ENCODE assay signal across 14 cellular contexts in the genomic region with DNA sequence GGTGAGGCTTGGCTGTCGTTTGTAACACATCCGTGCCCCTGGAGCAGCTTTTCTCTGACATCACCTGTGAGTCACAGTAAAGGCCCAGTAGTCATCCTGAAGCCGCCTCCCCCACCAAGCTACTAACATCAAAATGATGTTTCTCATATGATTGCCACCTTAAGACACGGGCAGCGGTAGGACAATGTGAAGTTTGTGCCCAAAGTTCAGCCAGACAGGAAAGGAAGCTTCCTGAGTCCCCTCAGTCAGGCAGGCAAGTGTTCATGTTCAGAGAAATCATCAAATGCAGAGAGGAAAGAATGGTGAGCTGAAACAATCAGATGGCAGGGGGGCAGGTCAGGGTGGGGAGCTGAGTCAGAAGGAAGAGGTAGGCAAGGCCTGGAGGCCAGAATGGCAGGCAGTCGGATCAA.
DNase-seq lines count a peak whose midpoint lies in the region; ATAC-seq and TF ChIP-seq lines count a peak whose summit lies in the region.
"Had no signal": no experiment of that assay in that cellular context is flagged by ENCODE, and none has a peak within 500 bp of the region (broad histone marks: within the 10 kb centered on the region; RNA-seq: fewer than 3 reads in every experiment).

No MANE protein-coding gene starts in this region.

- DNase-seq in HCEC 1CT (peak; percentile 69), RWPE2 (ENCODE audit: low spot score) (peak; percentile 79), skeletal muscle cell (ENCODE audit: low read depth) (peak; percentile 59), SKM-1 treated with dmso at 0.1 percent for 144 hours (lab: John Stamatoyannopoulos, UW; ENCODE audit: unreplicated experiment) (no peak), NCI-H1105 (lab: John Stamatoyannopoulos, UW) (no peak)
- DNase-seq: activated CD4-positive, alpha-beta T cell treated with anti-CD3 and anti-CD28 coated beads, Interleukin-2, amount 50 U/mL, for 48 hours; DMS53; left ventricle myocardium inferior; NCI-H524; pancreas; substantia nigra had no signal

- H3K27me3 ChIP-seq in RWPE2 (ENCODE audit: insufficient read depth, poor library complexity, severe bottlenecking): no peaks in the 10 kb centered on the region
- H3K27me3 ChIP-seq: pancreas had no signal

- ATAC-seq in RWPE2 (ENCODE audit: low read depth) (peak; percentile 73), esophagus mucosa (peak; percentile 61), HG03097 (IDR thresholded peaks at IDR 0.05; ENCODE audit: low FRiP score, unreplicated experiment) (no peak)
- ATAC-seq: pancreas had no signal

- peaks cover 32% of the 10 kb centered on the region for H3K4me1 ChIP-seq in RWPE2 (ENCODE audit: insufficient read depth, poor library complexity, severe bottlenecking)
- H3K4me1 ChIP-seq: left ventricle myocardium inferior, pancreas had no signal

- no peaks in the 10 kb centered on the region for H3K9me3 ChIP-seq in RWPE2 (ENCODE audit: severe bottlenecking)
- H3K9me3 ChIP-seq: left ventricle myocardium inferior, pancreas had no signal

- H3K27ac ChIP-seq in RWPE2 (ENCODE audit: poor library complexity, severe bottlenecking): peak overlapping the region; percentile 61
- H3K27ac ChIP-seq: left ventricle myocardium inferior, pancreas, SK-N-MC had no signal

- H3K36me3 ChIP-seq in RWPE2 (ENCODE audit: low read depth): no peaks in the 10 kb centered on the region
- H3K36me3 ChIP-seq: left ventricle myocardium inferior, pancreas had no signal

- no peak for TF ChIP-seq CTCF in RWPE2 (IDR thresholded peaks at IDR 0.05; ENCODE audit: poor library complexity, severe bottlenecking)

- H3K4me3 ChIP-seq in RWPE2 (ENCODE audit: severe bottlenecking) (no peak overlapping the region), skeletal muscle cell (ENCODE audit: low read depth, low read length) (no peak overlapping the region)
- H3K4me3 ChIP-seq: left ventricle myocardium inferior, pancreas, SK-N-MC had no signal

Comparison
In these comparisons a context has a peak if more than half of its experiments do, and no peak if none do; other contexts are left out.
1. DNase-seq: peak in HCEC 1CT (single experiment), RWPE2 (single experiment) and skeletal muscle cell (single experiment); none in SKM-1 treated with dmso at 0.1 percent for 144 hours (single experiment) and NCI-H1105 (single experiment).